In the genomic region with DNA sequence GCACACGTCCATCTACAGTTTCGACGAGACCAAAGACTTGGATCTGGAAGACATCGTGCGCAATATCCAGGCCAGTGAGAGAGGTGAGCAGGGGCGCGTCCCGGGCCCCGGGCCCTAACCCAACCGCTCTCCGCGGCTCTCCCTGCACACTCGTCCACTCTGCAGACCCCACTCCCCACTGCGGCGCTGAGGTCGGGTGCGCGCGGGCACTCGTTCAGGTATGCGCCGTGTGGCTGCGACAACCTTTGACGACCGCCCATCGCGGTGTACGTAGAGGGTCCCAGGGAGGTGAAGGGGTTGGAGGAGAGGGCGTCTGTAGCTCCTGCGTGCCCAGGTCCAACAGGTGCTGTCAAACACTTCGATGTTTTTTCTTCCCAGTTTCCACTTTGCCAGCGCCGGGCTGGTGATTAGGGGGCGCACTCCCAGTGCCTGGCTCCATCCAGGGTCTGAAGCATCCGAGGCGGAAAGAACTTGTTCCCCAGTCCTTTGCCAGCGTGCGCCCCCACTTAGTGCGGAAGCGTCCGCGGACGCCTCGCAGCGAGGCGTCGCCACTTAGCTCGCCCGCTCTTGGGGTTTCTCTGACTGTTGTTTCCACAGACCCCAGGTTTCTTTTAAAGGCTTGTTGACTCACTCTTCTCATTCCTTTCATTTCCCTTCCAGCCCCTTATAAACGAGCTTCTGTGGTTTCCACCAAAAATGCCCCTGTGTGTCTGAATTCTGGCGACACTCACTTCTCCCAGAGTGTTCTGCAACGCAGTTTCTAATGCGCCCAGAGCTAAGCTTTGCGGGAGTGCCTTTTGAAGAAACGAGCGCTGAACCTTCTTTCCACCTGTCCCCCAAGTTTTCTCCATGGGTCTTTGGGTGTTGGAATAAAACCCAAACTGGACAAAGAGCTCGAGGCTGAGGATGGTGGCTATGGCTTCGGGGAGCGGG, we compare ENCODE assay signal across 8 cellular contexts. TPM values are rescaled to one million over a fixed set of nuclear protein-coding genes. Genes with fewer than 3 reads are reported as not detected.
DNase-seq lines count a peak whose midpoint lies in the region; ATAC-seq and TF ChIP-seq lines count a peak whose summit lies in the region.

No MANE protein-coding gene starts in this region.

- DNase-seq in AG09309 (ENCODE audit: low read depth): no peak
- peak; percentile 48 for DNase-seq in KG1 (lab: John Stamatoyannopoulos, UW)
- peak; percentile 24 for DNase-seq in epithelial cell of esophagus (ENCODE audit: low read depth)
- DNase-seq in neural progenitor cell (ENCODE audit: low spot score): peak; percentile 61
- DNase-seq in inferior parietal cortex (ENCODE audit: extremely low spot score): no peak
- no peak for DNase-seq in activated gamma-delta T cell (lab: John Stamatoyannopoulos, UW)

- peaks cover 43% of the 10 kb centered on the region for H3K4me1 ChIP-seq in neural progenitor cell

- no peaks in the 10 kb centered on the region for H3K79me2 ChIP-seq in neural progenitor cell (ENCODE audit: low read depth)

- no peak overlapping the region for H3K9ac ChIP-seq in neural progenitor cell

- H3K4me3 ChIP-seq in AG09309 (ENCODE audit: control insufficient read depth, low read depth, low read length) (peak overlapping the region; percentile 80), epithelial cell of esophagus (ENCODE audit: low read length) (peak overlapping the region; percentile 75), neural progenitor cell (peak overlapping the region; percentile 53)

- no peaks in the 10 kb centered on the region for H3K36me3 Mint-ChIP-seq in neural progenitor cell

- peaks cover 90% of the 10 kb centered on the region for H3K27me3 ChIP-seq in neural progenitor cell

- peak overlapping the region; percentile 93 for H3K4me2 ChIP-seq in neural progenitor cell

- no peak overlapping the region for H3K27ac ChIP-seq in neural progenitor cell

- no peaks in the 10 kb centered on the region for H3K36me3 ChIP-seq in neural progenitor cell

- peaks cover 9% of the 10 kb centered on the region for H3F3A ChIP-seq in neural progenitor cell (ENCODE audit: low read depth)

- no peaks in the 10 kb centered on the region for H3K9me3 ChIP-seq in neural progenitor cell (ENCODE audit: low read depth)

- H3K4me1 Mint-ChIP-seq in neural progenitor cell: peaks cover 14% of the 10 kb centered on the region

- peak overlapping the region; percentile 94 for H2AFZ ChIP-seq in neural progenitor cell (replicated peaks)

- peak; percentile 53 for TF ChIP-seq CTCF in AG09309 (IDR thresholded peaks at IDR 0.05; ENCODE audit: control insufficient read depth, insufficient read depth, low read depth, low read length, missing control alignments)
- TF ChIP-seq CTCF in epithelial cell of esophagus (IDR thresholded peaks at IDR 0.05; ENCODE audit: insufficient read depth, low read depth, low read length, missing control alignments): no peak
- TF ChIP-seq CTCF in neural progenitor cell (IDR thresholded peaks at IDR 0.05): peak; percentile 35

- ATAC-seq in GM18498 (IDR thresholded peaks at IDR 0.05; ENCODE audit: unreplicated experiment): no peak
- no peak for ATAC-seq in HG03159 (IDR thresholded peaks at IDR 0.05; ENCODE audit: unreplicated experiment)

- no peak overlapping the region for H3K27ac Mint-ChIP-seq in neural progenitor cell

- peak overlapping the region; percentile 71 for H3K4me3 Mint-ChIP-seq in neural progenitor cell

- no peaks in the 10 kb centered on the region for H3K9me3 Mint-ChIP-seq in neural progenitor cell

- H4K20me1 ChIP-seq in neural progenitor cell (ENCODE audit: low read depth): peaks cover 13% of the 10 kb centered on the region

- H3K27me3 Mint-ChIP-seq in neural progenitor cell (ENCODE audit: insufficient read depth, low read depth): peaks cover 58% of the 10 kb centered on the region

RNA-seq across cellular contexts. Expression of a gene that starts 1.6 kb away (rescaled TPM):
- total RNA-seq in neural progenitor cell (ENCODE audit: low replicate concordance): 0.31 TPM in 1 of 2 replicates, not detected in the other

Comparison
In these comparisons a context has a peak if more than half of its experiments do, and no peak if none do; other contexts are left out.
1. DNase-seq: peak in KG1 (single experiment), epithelial cell of esophagus (single experiment) and neural progenitor cell (single experiment); none in AG09309 (single experiment), inferior parietal cortex (single experiment) and activated gamma-delta T cell (single experiment).
2. Peak in every context shown above with its lines, with median percentiles within 50 percentile points of each other: H3K4me3 ChIP-seq.